ENCODE assay signal across 8 cellular contexts in the genomic region with DNA sequence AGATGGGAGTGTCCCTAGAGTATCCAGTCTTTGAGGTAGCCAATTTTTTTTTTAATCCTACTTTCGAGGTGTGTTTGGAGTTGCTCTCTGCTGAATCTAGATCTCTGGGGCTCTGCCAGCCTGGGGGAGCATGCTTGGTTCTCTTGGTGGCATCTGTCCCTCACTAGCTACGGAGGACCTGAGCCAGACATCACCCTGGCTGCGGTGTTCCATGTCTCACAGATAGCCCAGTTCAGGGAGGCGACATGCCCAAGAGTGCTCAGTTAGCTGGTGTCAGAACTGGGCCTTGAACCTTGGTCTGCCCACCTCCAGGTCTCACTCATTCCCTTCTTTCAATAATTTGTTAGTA. TPM values are rescaled to one million over a fixed set of nuclear protein-coding genes. Genes with fewer than 3 reads are reported as not detected.
DNase-seq lines count a peak whose midpoint lies in the region; ATAC-seq and TF ChIP-seq lines count a peak whose summit lies in the region.

No MANE protein-coding gene starts in this region.

- peak overlapping the region; percentile 60; the same call in 1 of the 2 replicates for H3K9ac ChIP-seq in iPS-20b (ENCODE audit: low read depth, low read length)

- peaks cover 4% of the 10 kb centered on the region; the same call in 1 of the 2 replicates for H3K27me3 ChIP-seq in iPS-20b (ENCODE audit: insufficient read depth, low read length)

- peaks cover 20% of the 10 kb centered on the region for H3K4me1 Mint-ChIP-seq in activated naive CD8-positive, alpha-beta T cell (ENCODE audit: low read depth)
- peaks cover 40% of the 10 kb centered on the region for H3K4me1 Mint-ChIP-seq in stimulated activated naive CD8-positive, alpha-beta T cell treated with anti-CD3 and anti-CD28 coated beads, Interleukin-15, amount 100 ng/mL, for 72 hours

- peak overlapping the region; percentile 48; the same call in 1 of the 2 replicates for H3K27ac ChIP-seq in HEK293 (ENCODE audit: extremely low read depth, low read depth, low read length)
- no peak overlapping the region for H3K27ac ChIP-seq in iPS-20b (ENCODE audit: low read length)

- CTCF ChIA-PET in HEK293 (lab: Yijun Ruan, JAX): interaction anchor here (1.0 to 1.6 kb wide), 2 partner anchors 31 to 48 kb away, joined by 3 to 7 read pairs; no protein-coding TSS in a partner anchor

- H3K9me3 ChIP-seq in HEK293 (ENCODE audit: control insufficient read depth, insufficient read depth, low read depth, low read length): no peaks in the 10 kb centered on the region
- H3K9me3 ChIP-seq in iPS-20b (ENCODE audit: insufficient read depth, low read depth, low read length): no peaks in the 10 kb centered on the region

- H3K9me3 Mint-ChIP-seq in activated naive CD8-positive, alpha-beta T cell (ENCODE audit: low read depth): no peaks in the 10 kb centered on the region
- no peaks in the 10 kb centered on the region for H3K9me3 Mint-ChIP-seq in stimulated activated naive CD8-positive, alpha-beta T cell treated with anti-CD3 and anti-CD28 coated beads, Interleukin-15, amount 100 ng/mL, for 72 hours

- no peak overlapping the region for H3K27ac Mint-ChIP-seq in activated naive CD8-positive, alpha-beta T cell
- peak overlapping the region in 1 of 2 donors; percentile 59 for H3K27ac Mint-ChIP-seq in stimulated activated naive CD8-positive, alpha-beta T cell treated with anti-CD3 and anti-CD28 coated beads, Interleukin-15, amount 100 ng/mL, for 72 hours

- H3K36me3 ChIP-seq in HEK293 (ENCODE audit: control insufficient read depth in 2 of 2, insufficient read depth in 1 of 2, low read length in 2 of 2): peaks cover 0 to 30% of the 10 kb centered on the region in 2 experiments; a peak in 1 of 3 replicates
- peaks cover 9% of the 10 kb centered on the region; the same call in 1 of the 2 replicates for H3K36me3 ChIP-seq in iPS-20b (ENCODE audit: insufficient read depth, low read depth, low read length)

- TF ChIP-seq CTCF in HEK293 (tag by site-specific recombination; IDR thresholded peaks at IDR 0.05): no peak

- no peak for ATAC-seq in stimulated activated naive CD8-positive, alpha-beta T cell treated with anti-CD3 and anti-CD28 coated beads, Interleukin-15, amount 100 ng/mL, for 72 hours

- H3K36me3 Mint-ChIP-seq in activated naive CD8-positive, alpha-beta T cell: no peaks in the 10 kb centered on the region

- POLR2A ChIA-PET in HEK293 (lab: Yijun Ruan, JAX): interaction anchor here (0.9 to 1.9 kb wide), 2 partner anchors 10 to 39 kb away, joined by 3 to 11 read pairs; no protein-coding TSS in a partner anchor

- H3K4me3 Mint-ChIP-seq in activated naive CD8-positive, alpha-beta T cell: peak overlapping the region; percentile 36
- peak overlapping the region; percentile 56 to 64 for H3K4me3 Mint-ChIP-seq in stimulated activated naive CD8-positive, alpha-beta T cell treated with anti-CD3 and anti-CD28 coated beads, Interleukin-15, amount 100 ng/mL, for 72 hours

- H3K4me1 ChIP-seq in HEK293 (ENCODE audit: control insufficient read depth, insufficient read depth, low read length): peaks cover 7% of the 10 kb centered on the region
- peaks cover 30% of the 10 kb centered on the region for H3K4me1 ChIP-seq in iPS-20b (ENCODE audit: insufficient read depth, low read length)

- H3K4me3 ChIP-seq in HEK293 (ENCODE audit: low read depth, low read length) (peak overlapping the region; percentile 55), iPS-20b (ENCODE audit: low read length) (peak overlapping the region; percentile 60)

- no peak for DNase-seq in stimulated activated naive CD8-positive, alpha-beta T cell treated with anti-CD3 and anti-CD28 coated beads, Interleukin-15, amount 100 ng/mL, for 72 hours
- DNase-seq in H4 (ENCODE audit: low spot score) (no peak), NCI-H1694 (lab: John Stamatoyannopoulos, UW) (no peak), ecto neural progenitor cell (ENCODE audit: low spot score) (no peak), CD1c-positive myeloid dendritic cell (ENCODE audit: extremely low spot score) (no peak)

- peaks cover 23% of the 10 kb centered on the region for H3K27me3 Mint-ChIP-seq in activated naive CD8-positive, alpha-beta T cell
- H3K27me3 Mint-ChIP-seq in stimulated activated naive CD8-positive, alpha-beta T cell treated with anti-CD3 and anti-CD28 coated beads, Interleukin-15, amount 100 ng/mL, for 72 hours: peaks cover 61% of the 10 kb centered on the region

TF ChIP-seq in HEK293, 187 proteins besides CTCF, POLR2A, EP300 and RAD21:
- TF ChIP-seq GLI2 (tag by site-specific recombination; IDR thresholded peaks at IDR 0.05; ENCODE audit: borderline replicate concordance, low read depth): no peak
- 0 out of 2 replicates have a peak, but pooled peaks have one; percentile 17 for TF ChIP-seq ZBTB17 (tag by site-specific recombination; IDR thresholded peaks at IDR 0.05)
- TF ChIP-seq ZBTB48 (tag by site-specific recombination; IDR thresholded peaks at IDR 0.05): peak; percentile 27; the same call in 1 of the 2 replicates
- peak; percentile 1; the same call in 1 of the 2 replicates for TF ChIP-seq ZNF335 (tag by site-specific recombination; conservative IDR thresholded peaks at IDR 0.05)
- TF ChIP-seq KLF10 (tag by site-specific recombination; IDR thresholded peaks at IDR 0.05): no peak

RNA-seq across cellular contexts. Expression of a gene that starts 0.5 kb away (rescaled TPM):
- total RNA-seq in H4 (2014; rRNA removed; shearing (Covaris generic)): 49.2 and 59.1 TPM in 2 replicates

RNA-seq across cellular contexts. Expression of a gene that starts 18.5 kb away (rescaled TPM):
- 51.4 and 57.4 TPM in 2 replicates for total RNA-seq in H4 (2014; rRNA removed; shearing (Covaris generic))
